Comparison of ENCODE assay signal across 1 cellular context in genomic region chr1:23562138-23562819, GRCh38.
TF ChIP-seq lines count a peak whose summit lies in the region.

No MANE protein-coding gene starts in this region.

TF ChIP-seq in K562, 482 proteins besides CTCF, POLR2A, EP300 and RAD21 (continued from another document and continues in another):
- no peak for TF ChIP-seq THRB (CRISPR knock-in tag; conservative IDR thresholded peaks at IDR 0.05)
- TF ChIP-seq IRF9 (tag; IDR thresholded peaks at IDR 0.05) = no peak
- TF ChIP-seq ETV6 (IDR thresholded peaks at IDR 0.05; ENCODE audit: borderline replicate concordance in 1 of 2, low read depth in 2 of 2, low read length in 1 of 2) = no peak
- TF ChIP-seq ETV6 (CRISPR knock-in tag; IDR thresholded peaks at IDR 0.05; ENCODE audit: borderline replicate concordance) = no peak
- TF ChIP-seq ARID1B (IDR thresholded peaks at IDR 0.05) = peak; percentile 76
- TF ChIP-seq ZNF778 (CRISPR knock-in tag; IDR thresholded peaks at IDR 0.05) = no peak
- TF ChIP-seq EP400 (IDR thresholded peaks at IDR 0.05) = peak; percentile 53; the same call in 1 of the 2 replicates
- no peak for TF ChIP-seq ZNF766 (CRISPR knock-in tag; conservative IDR thresholded peaks at IDR 0.05)
- TF ChIP-seq NRF1 (conservative IDR thresholded peaks at IDR 0.05 in 1 of 2, IDR thresholded peaks at IDR 0.05 in 1 of 2) = peak; percentile 79 to 82
- no peak for TF ChIP-seq PRMT5 (CRISPR knock-in tag; IDR thresholded peaks at IDR 0.05)
- no peak for TF ChIP-seq ZNF24 (IDR thresholded peaks at IDR 0.05)
- TF ChIP-seq ATF7 (IDR thresholded peaks at IDR 0.05) = peak; percentile 95
- peak; percentile 92 for TF ChIP-seq RFX1 (IDR thresholded peaks at IDR 0.05)
- TF ChIP-seq PATZ1 (CRISPR knock-in tag; IDR thresholded peaks at IDR 0.05; ENCODE audit: borderline replicate concordance) = no peak
- no peak for TF ChIP-seq ID3 (CRISPR knock-in tag; IDR thresholded peaks at IDR 0.05)
- no peak for TF ChIP-seq ID3 (tag; IDR thresholded peaks at IDR 0.05)
- TF ChIP-seq NR1H2 (CRISPR knock-in tag; IDR thresholded peaks at IDR 0.05) = no peak
- TF ChIP-seq E2F3 (CRISPR knock-in tag; IDR thresholded peaks at IDR 0.05) = no peak
- TF ChIP-seq HEY1 (CRISPR knock-in tag; IDR thresholded peaks at IDR 0.05; ENCODE audit: borderline replicate concordance) = no peak
- no peak for TF ChIP-seq TRIM28 (IDR thresholded peaks at IDR 0.05)
- TF ChIP-seq RERE (CRISPR knock-in tag; IDR thresholded peaks at IDR 0.05; ENCODE audit: borderline replicate concordance) = no peak
- TF ChIP-seq ZSCAN29 (IDR thresholded peaks at IDR 0.05) = no peak
- no peak for TF ChIP-seq ZNF586 (CRISPR knock-in tag; conservative IDR thresholded peaks at IDR 0.05)
- no peak for TF ChIP-seq XRCC5 (IDR thresholded peaks at IDR 0.05; ENCODE audit: low read depth, low read length)
- no peak for TF ChIP-seq TEAD1 (CRISPR knock-in tag; IDR thresholded peaks at IDR 0.05)
- TF ChIP-seq ZNF449 (CRISPR knock-in tag; IDR thresholded peaks at IDR 0.05) = no peak
- no peak for TF ChIP-seq POLR2H (tag; IDR thresholded peaks at IDR 0.05; ENCODE audit: low read depth)
- no peak for TF ChIP-seq ZNF12 (CRISPR knock-in tag; IDR thresholded peaks at IDR 0.05)
- TF ChIP-seq NR4A1 (CRISPR knock-in tag; IDR thresholded peaks at IDR 0.05) = no peak
- no peak for TF ChIP-seq NR4A1 (tag; IDR thresholded peaks at IDR 0.05)
- TF ChIP-seq E2F4 (CRISPR knock-in tag; IDR thresholded peaks at IDR 0.05; ENCODE audit: low read depth) = no peak
- no peak for TF ChIP-seq ZBTB17 (CRISPR knock-in tag; IDR thresholded peaks at IDR 0.05)
- no peak for TF ChIP-seq CBFB (CRISPR knock-in tag; IDR thresholded peaks at IDR 0.05)
- peak; percentile 69 for TF ChIP-seq VEZF1 (CRISPR knock-in tag; IDR thresholded peaks at IDR 0.05)
- TF ChIP-seq ZNF445 (CRISPR knock-in tag; IDR thresholded peaks at IDR 0.05; ENCODE audit: low read depth) = no peak
- no peak for TF ChIP-seq JUNB (CRISPR knock-in tag; conservative IDR thresholded peaks at IDR 0.05)
- TF ChIP-seq GMEB1 (CRISPR knock-in tag; IDR thresholded peaks at IDR 0.05) = no peak
- no peak for TF ChIP-seq ERF (CRISPR knock-in tag; IDR thresholded peaks at IDR 0.05)
- no peak for TF ChIP-seq TGIF2 (CRISPR knock-in tag; IDR thresholded peaks at IDR 0.05)
- TF ChIP-seq ZNF232 (CRISPR knock-in tag; IDR thresholded peaks at IDR 0.05) = no peak
- no peak for TF ChIP-seq HSF4 (CRISPR knock-in tag; IDR thresholded peaks at IDR 0.05; ENCODE audit: borderline replicate concordance)
- peak; percentile 17; the same call in 1 of the 2 replicates for TF ChIP-seq SAFB (IDR thresholded peaks at IDR 0.05; ENCODE audit: borderline replicate concordance, low read depth, low read length)
- no peak for TF ChIP-seq BRD9 (IDR thresholded peaks at IDR 0.05; ENCODE audit: low read depth, partially characterized antibody)
- TF ChIP-seq CBX1 (IDR thresholded peaks at IDR 0.05; ENCODE audit: low read depth) = no peak
- no peak for TF ChIP-seq ZNF133 (CRISPR knock-in tag; IDR thresholded peaks at IDR 0.05)
- TF ChIP-seq ELK1 (CRISPR knock-in tag; IDR thresholded peaks at IDR 0.05) = no peak
- no peak for TF ChIP-seq ATF6 (CRISPR knock-in tag; IDR thresholded peaks at IDR 0.05)
- no peak for TF ChIP-seq SIN3B (IDR thresholded peaks at IDR 0.05; ENCODE audit: low read depth)
- no peak for TF ChIP-seq ZNF507 (tag; conservative IDR thresholded peaks at IDR 0.05)
- no peak for TF ChIP-seq ZNF717 (CRISPR knock-in tag; IDR thresholded peaks at IDR 0.05)
- no peak for TF ChIP-seq NCOA4 (IDR thresholded peaks at IDR 0.05; ENCODE audit: partially characterized antibody)
